Comparison of ENCODE assay signal across 8 cellular contexts in genomic region chr7:143287935-143288826, GRCh38. TPM values are rescaled to one million over a fixed set of nuclear protein-coding genes. Genes with fewer than 3 reads are reported as not detected.
A peak's percentile ranks its signal among the peaks of the same experiment; 100 is the strongest.
DNase-seq lines count a peak whose midpoint lies in the region; ATAC-seq and TF ChIP-seq lines count a peak whose summit lies in the region.

CASP2 (plus strand) TSS chr7:143288351; CDS start chr7:143288456, 105 bp downstream.

- POLR2A ChIA-PET in PC-9 (lab: Charles Lee; ENCODE audit: unreplicated experiment), result interaction anchor here (0.6 to 1.1 kb wide), 5 partner anchors 33 to 185 kb away, joined by 3 to 12 read pairs (median 3); no protein-coding TSS in a partner anchor

- peak within 1 kb of the TSS; percentile 91 for H3K4me2 ChIP-seq in PC-9

- peak; percentile 64 for TF ChIP-seq POLR2A in erythroblast (IDR thresholded peaks at IDR 0.05; ENCODE audit: low read length)

- H4K20me1 ChIP-seq in PC-9 (ENCODE audit: insufficient read depth), result no peaks in the 10 kb centered on the region

- no TSS peak for BruUV-seq in PC-9 (replicated peaks; lab: Mats Ljungman, UMichigan)

- H3K27ac ChIP-seq in PC-9, result peak within 1 kb of the TSS; percentile 55

- no peak; the same call in 1 of the 2 replicates for TF ChIP-seq CTCF in PC-9 (conservative IDR thresholded peaks at IDR 0.05)

- H3K9me3 ChIP-seq in PC-9 (ENCODE audit: insufficient read depth, low read depth) (no peaks in the 10 kb centered on the region; the same call in 1 of the 2 replicates), mucosa of stomach (ENCODE audit: control insufficient read depth, low read length) (no peaks in the 10 kb centered on the region)

- ATAC-seq in GM21723 (IDR thresholded peaks at IDR 0.05; ENCODE audit: unreplicated experiment), result peak; percentile 89

- CTCF ChIA-PET in PC-9 (lab: Charles Lee), result interaction anchor here (0.6 to 1.2 kb wide), 8 partner anchors 11 to 848 kb away, joined by 3 to 10 read pairs (median 5); partner anchors contain the start of gene GSTK1

- peak within 1 kb of the TSS; percentile 83 for H3K9ac ChIP-seq in mucosa of stomach (ENCODE audit: low read length)

- H3K36me3 ChIP-seq in PC-9 (ENCODE audit: low read depth) (peaks cover 45% of the 10 kb centered on the region), mucosa of stomach (ENCODE audit: control insufficient read depth, insufficient read depth, low read length) (no peaks in the 10 kb centered on the region)

- peaks cover 38% of the 10 kb centered on the region for H3F3A ChIP-seq in PC-9 (ENCODE audit: insufficient read depth, low read depth)

- H2AFZ ChIP-seq in PC-9, result peak within 1 kb of the TSS; percentile 71

- H3K79me2 ChIP-seq in PC-9 (ENCODE audit: low read depth), result peaks cover 65% of the 10 kb centered on the region

- intact Hi-C loops in PC-9 (cut with micrococcal nuclease; ENCODE audit: unreplicated experiment), result loop anchor here (1.0 to 2.0 kb wide), 3 partner anchors 48 to 121 kb away; partner anchors contain the start of gene EPHA1

- H3K4me1 ChIP-seq in PC-9 (replicated peaks; ENCODE audit: insufficient read depth) (peaks cover 60% of the 10 kb centered on the region), mucosa of stomach (ENCODE audit: control insufficient read depth, insufficient read depth, low read length) (peaks cover 38% of the 10 kb centered on the region)

- peak; percentile 92 for DNase-seq in DMS53 treated with DMSO at 0.1 percent for 48 hours (lab: John Stamatoyannopoulos, UW; ENCODE audit: unreplicated experiment)
- peak; percentile 98 for DNase-seq in KBM-7
- peak; percentile 90 to 98 for DNase-seq in PC-9
- DNase-seq in activated T-cell treated with anti-CD3 and anti-CD28 coated beads, Interleukin-2, amount 50 U/mL, for 1 hour, result peak; percentile 98
- peak; percentile 98 for DNase-seq in erythroblast (lab: John Stamatoyannopoulos, UW)
- peak; percentile 98 for DNase-seq in stimulated activated CD8-positive, alpha-beta memory T cell treated with anti-CD3 and anti-CD28 coated beads, Interleukin-4, amount 100 ng/mL, for 48 hours

- H3K27me3 ChIP-seq in PC-9 (ENCODE audit: insufficient read depth, low read depth), result no peaks in the 10 kb centered on the region
- no peaks in the 10 kb centered on the region for H3K27me3 ChIP-seq in mucosa of stomach (ENCODE audit: control insufficient read depth, insufficient read depth, low read length)

- in situ Hi-C loops in KBM-7 (cut with MboI; ENCODE audit: low pct_unique_long_range_greater_than_20kb, low sequenced_read_pairs), result no loop called here

- peak within 1 kb of the TSS; percentile 77 for H3K4me3 ChIP-seq in PC-9
- H3K4me3 ChIP-seq in mucosa of stomach (ENCODE audit: low read length), result peak within 1 kb of the TSS; percentile 48

- no peaks in the 10 kb centered on the region for H3K9me2 ChIP-seq in PC-9 (ENCODE audit: insufficient read depth)

RNA-seq across cellular contexts. Expression of gene CASP2, which starts in this region (rescaled TPM):
- 52.7 and 67.2 TPM in 2 replicates for total RNA-seq in PC-9 (2021)

Comparison
In these comparisons a context has a peak if more than half of its experiments do, and no peak if none do; other contexts are left out.
1. Peak in every context shown above with its lines: DNase-seq, ATAC-seq, H3K4me3 ChIP-seq and H3K27ac ChIP-seq.